ENCODE assay signal across 1 cellular context in genomic region chr15:73225358-73226015, GRCh38.
TF ChIP-seq lines count a peak whose summit lies in the region.

No MANE protein-coding gene starts in this region.

TF ChIP-seq in GM12878, 131 proteins besides CTCF, POLR2A, EP300 and RAD21:
- TF ChIP-seq RB1 (IDR thresholded peaks at IDR 0.05; ENCODE audit: borderline replicate concordance) (no peak), RELA (IDR thresholded peaks at IDR 0.05; ENCODE audit: borderline replicate concordance, partially characterized antibody) (no peak), SPI1 (IDR thresholded peaks at IDR 0.05; ENCODE audit: borderline replicate concordance, insufficient read depth, low read depth, low read length) (peak; percentile 25; the same call in 1 of the 2 replicates), YY1 (IDR thresholded peaks at IDR 0.05; ENCODE audit: low read depth, low read length) (0 out of 2 replicates have a peak, but pooled peaks have one; percentile 28), BHLHE40 (IDR thresholded peaks at IDR 0.05; ENCODE audit: borderline replicate concordance in 1 of 2, low read depth in 2 of 2, low read length in 1 of 2) (peak in 1 of 2 experiments; percentile 66; a peak in 1 of 4 replicates), NR2C1 (IDR thresholded peaks at IDR 0.05) (no peak), KLF5 (IDR thresholded peaks at IDR 0.05; ENCODE audit: partially characterized antibody) (no peak), USF2 (IDR thresholded peaks at IDR 0.05; ENCODE audit: borderline replicate concordance, low read depth, low read length) (no peak), DPF2 (IDR thresholded peaks at IDR 0.05) (peak; percentile 23; the same call in 1 of the 2 replicates)
